In genomic region chr11:31817621-31818493, GRCh38 we compare ENCODE assay signal across 10 cellular contexts. TPM values are rescaled to one million over a fixed set of nuclear protein-coding genes. Genes with fewer than 3 reads are reported as not detected.
DNase-seq lines count a peak whose midpoint lies in the region; FAIRE-seq and TF ChIP-seq lines count a peak whose summit lies in the region.
"Had no signal": no experiment of that assay in that cellular context is flagged by ENCODE, and none has a peak within 500 bp of the region (broad histone marks: within the 10 kb centered on the region; RNA-seq: fewer than 3 reads in every experiment).

No MANE protein-coding gene starts in this region.

- TF ChIP-seq CTCF in astrocyte of the spinal cord (IDR thresholded peaks at IDR 0.05; ENCODE audit: low read depth, low read length) (no peak), kidney (IDR thresholded peaks at IDR 0.05; ENCODE audit: borderline replicate concordance, extremely low read depth, insufficient read depth) (no peak), stomach (IDR thresholded peaks at IDR 0.05) (no peak), HFFc6 (IDR thresholded peaks at IDR 0.05) (no peak)

- H3K27ac Mint-ChIP-seq in activated T-cell treated with anti-CD3 and anti-CD28 coated beads, Interleukin-2, amount 50 U/mL, for 24 hours: no peak overlapping the region
- no peak overlapping the region for H3K27ac Mint-ChIP-seq in HFFc6

- H3K4me3 Mint-ChIP-seq in activated T-cell treated with anti-CD3 and anti-CD28 coated beads, Interleukin-2, amount 50 U/mL, for 24 hours: peak overlapping the region; percentile 48
- no peak overlapping the region for H3K4me3 Mint-ChIP-seq in HFFc6

- in situ Hi-C loops in astrocyte of the spinal cord (cut with HindIII; ENCODE audit: low sequenced_read_pairs): no loop called here

- peaks cover 89% of the 10 kb centered on the region for H3K27me3 Mint-ChIP-seq in activated T-cell treated with anti-CD3 and anti-CD28 coated beads, Interleukin-2, amount 50 U/mL, for 24 hours
- H3K27me3 Mint-ChIP-seq in HFFc6 (ENCODE audit: insufficient read depth): peaks cover 66% of the 10 kb centered on the region

- no peak overlapping the region for H3K9ac ChIP-seq in kidney (ENCODE audit: low read length in 2 of 2)

- peaks cover 31% of the 10 kb centered on the region for H3K4me1 Mint-ChIP-seq in activated T-cell treated with anti-CD3 and anti-CD28 coated beads, Interleukin-2, amount 50 U/mL, for 24 hours (ENCODE audit: low read depth)
- H3K4me1 Mint-ChIP-seq in HFFc6 (ENCODE audit: low read depth): peaks cover 23% of the 10 kb centered on the region

- peaks cover 4% of the 10 kb centered on the region for H3K9me3 Mint-ChIP-seq in activated T-cell treated with anti-CD3 and anti-CD28 coated beads, Interleukin-2, amount 50 U/mL, for 24 hours
- no peaks in the 10 kb centered on the region for H3K9me3 Mint-ChIP-seq in HFFc6

- H3K4me3 ChIP-seq in astrocyte of the spinal cord (ENCODE audit: low read depth, low read length) (peak overlapping the region; percentile 35), kidney (ENCODE audit: low read length in 2 of 2) (peak overlapping the region in 1 of 2 donors; percentile 18), stomach (peak overlapping the region; percentile 17 to 42 (median 37))

- intact Hi-C loops in kidney (cut with DNase I): no loop called here
- intact Hi-C loops in stomach (cut with DNase I; ENCODE audit: low total_unique reads): no loop called here

- TF ChIP-seq POLR2A in stomach (IDR thresholded peaks at IDR 0.05): no peak

- peak; percentile 41 for DNase-seq in activated T-cell treated with anti-CD3 and anti-CD28 coated beads, Interleukin-2, amount 50 U/mL, for 24 hours
- no peak for DNase-seq in activated T-cell treated with anti-CD3 and anti-CD28 coated beads, Interleukin-2, amount 50 U/mL, for 1 hour
- DNase-seq in astrocyte of the spinal cord (ENCODE audit: low read depth, low spot score) (no peak), kidney (peak; percentile 69), stomach (no peak), HFFc6 (no peak), NCI-H1417 treated with DMSO at 0.1 percent for 48 hours (lab: John Stamatoyannopoulos, UW) (no peak), dermis blood vessel endothelial cell (no peak)
- DNase-seq: NCI-H1436 had no signal

- H3K9me3 ChIP-seq in kidney (ENCODE audit: control insufficient read depth in 1 of 2, low read length in 2 of 2) (no peaks in the 10 kb centered on the region), stomach (peaks cover 0 to 13% (median 2%) of the 10 kb centered on the region in 4 donors)

- H3K27ac ChIP-seq in kidney (ENCODE audit: low read depth in 2 of 2, low read length in 2 of 2) (no peak overlapping the region), stomach (no peak overlapping the region)

- peaks cover 60 to 100% (median 100%) of the 10 kb centered on the region in 3 donors for H3K27me3 ChIP-seq in stomach

- WGBS in stomach, 5 donors: 5 to 11% (median 7%) methylated on average over 13 to 62 of the region's 62 CpGs

- FAIRE-seq in kidney (lab: Jason Lieb, UNC): no peak
- FAIRE-seq: TTC549 had no signal

- H3K4me1 ChIP-seq in kidney (ENCODE audit: control insufficient read depth in 1 of 2, insufficient read depth in 1 of 2, low read depth in 1 of 2, low read length in 2 of 2) (peaks cover 5 to 10% of the 10 kb centered on the region in 2 donors), stomach (peaks cover 52 to 74% (median 67%) of the 10 kb centered on the region in 4 donors)

- no peak for TF ChIP-seq EP300 in stomach (IDR thresholded peaks at IDR 0.05)

- H3K36me3 ChIP-seq in kidney (ENCODE audit: control insufficient read depth in 1 of 2, insufficient read depth in 2 of 2, low read length in 2 of 2) (no peaks in the 10 kb centered on the region), stomach (no peaks in the 10 kb centered on the region)

- H3K36me3 Mint-ChIP-seq in activated T-cell treated with anti-CD3 and anti-CD28 coated beads, Interleukin-2, amount 50 U/mL, for 24 hours (ENCODE audit: low read depth): no peaks in the 10 kb centered on the region
- H3K36me3 Mint-ChIP-seq in HFFc6 (ENCODE audit: low read depth): no peaks in the 10 kb centered on the region

RNA-seq across cellular contexts. Expression of gene PAX6, which starts 6.7 kb away (rescaled TPM):
- not detected for total RNA-seq in kidney
- polyA plus RNA-seq in kidney (ENCODE audit: insufficient read depth, low read depth, low replicate concordance): not detected
- 10 to 100 TPM in 1 of 5 donors, 1 to 10 TPM in 1, under 1 TPM in 2, not detected in 1; 0.45 to 57.9 (median 4.8) TPM for total RNA-seq in stomach
- polyA plus RNA-seq in stomach: 1 to 10 TPM in 2 of 3 donors, under 1 TPM in 1; 0.03 to 5.3 (median 1.2) TPM
- total RNA-seq in HFFc6 (2021; fragmentation: NEBNext Ultra II Directional; extraction: Animal tissue kit (Norgen Biotek cat#: 25700)): 1 to 10 TPM in 4 of 6 experiments, not detected in 2; 1.3 to 1.5 (median 1.4) TPM
- total RNA-seq in dermis blood vessel endothelial cell: not detected in 2 replicates

Comparison
In these comparisons a context has a peak if more than half of its experiments do, and no peak if none do; other contexts are left out.
1. DNase-seq: peak in activated T-cell treated with anti-CD3 and anti-CD28 coated beads, Interleukin-2, amount 50 U/mL, for 24 hours (single experiment) and kidney (single experiment); none in activated T-cell treated with anti-CD3 and anti-CD28 coated beads, Interleukin-2, amount 50 U/mL, for 1 hour (single experiment), astrocyte of the spinal cord (single experiment), stomach (single experiment), HFFc6 (single experiment), NCI-H1417 treated with DMSO at 0.1 percent for 48 hours (single experiment) and dermis blood vessel endothelial cell (single experiment).